ENCODE assay signal across 30 cellular contexts in the genomic region with DNA sequence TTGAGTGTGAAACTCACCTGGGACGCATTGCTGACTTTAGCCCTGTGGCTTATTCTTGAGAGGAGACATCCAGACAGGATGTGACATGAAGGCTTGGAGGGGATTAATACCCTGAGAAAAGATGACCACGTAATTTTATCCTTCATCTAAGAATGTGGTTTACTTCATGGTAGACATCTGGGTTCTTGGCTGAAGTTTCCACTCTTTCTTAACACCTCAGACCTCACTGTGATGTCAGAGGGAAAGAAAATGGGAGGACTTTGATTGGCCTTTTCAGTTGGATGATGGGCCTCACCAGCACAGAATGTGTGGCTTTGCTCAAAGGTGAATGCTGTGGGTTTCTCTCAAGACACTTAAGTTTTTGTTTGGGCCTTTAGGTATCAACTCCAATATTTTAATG. TPM values are rescaled to one million over a fixed set of nuclear protein-coding genes. Genes with fewer than 3 reads are reported as not detected.
A peak's percentile ranks its signal among the peaks of the same experiment; 100 is the strongest.
DNase-seq lines count a peak whose midpoint lies in the region; ATAC-seq, FAIRE-seq and TF ChIP-seq lines count a peak whose summit lies in the region.
"Had no signal": no experiment of that assay in that cellular context is flagged by ENCODE, and none has a peak within 500 bp of the region (broad histone marks: within the 10 kb centered on the region; RNA-seq: fewer than 3 reads in every experiment).

No MANE protein-coding gene starts in this region.

- H3K27ac ChIP-seq in astrocyte (ENCODE audit: low read depth, low read length), result no peak overlapping the region
- H3K27ac ChIP-seq: ovary, RWPE1, uterus had no signal

- no peak for TF ChIP-seq CTCF in astrocyte (IDR thresholded peaks at IDR 0.05; ENCODE audit: insufficient read depth, low read depth, low read length)
- TF ChIP-seq CTCF in fibroblast of pulmonary artery (IDR thresholded peaks at IDR 0.05; ENCODE audit: low read length, missing control alignments), result no peak

- no peak for DNase-seq in activated naive CD4-positive, alpha-beta T cell treated with anti-CD3 and anti-CD28 coated beads for 36 hours
- no peak for DNase-seq in activated naive CD4-positive, alpha-beta T cell treated with Interleukin-2 at 50 U/mL for 16 hours
- DNase-seq in astrocyte (ENCODE audit: low read depth), result peak; percentile 23
- DNase-seq in fibroblast of pulmonary artery (ENCODE audit: low read depth), result peak; percentile 36
- DNase-seq in ureter (ENCODE audit: low spot score), result peak; percentile 14
- DNase-seq in activated CD4-positive, CD25-positive, alpha-beta regulatory T cell treated with anti-CD3 and anti-CD28 coated beads, Interleukin-2, amount 50 U/mL, for 72 hours, result no peak
- DNase-seq in NCI-H2227 (lab: John Stamatoyannopoulos, UW; ENCODE audit: unreplicated experiment), result no peak
- DNase-seq: activated CD4-positive, alpha-beta memory T cell treated with anti-CD3 and anti-CD28 coated beads for 36 hours; activated naive CD4-positive, alpha-beta T cell treated with anti-CD3 and anti-CD28 coated beads, Interleukin-2, amount 10 ng/mL, durations not matched to agents 7 days and 5 days; aorta; effector CD4-positive, alpha-beta T cell; GDM1; H9; islet precursor cell; Kasumi-1; left ventricle myocardium superior; midbrain; NCI-H1092; NCI-H187; NCI-H226; NCI-H748 treated with DMSO at 0.1 percent for 48 hours; ovary; retina; SK-N-SH; uterus had no signal

- H3K36me3 ChIP-seq in astrocyte (ENCODE audit: insufficient read depth, low read length), result peaks cover 45% of the 10 kb centered on the region
- H3K36me3 ChIP-seq: ovary had no signal

- H3K4me2 ChIP-seq in astrocyte (ENCODE audit: low read length), result no peak overlapping the region
- H3K4me2 ChIP-seq: SK-N-SH, smooth muscle cell had no signal

- no peak overlapping the region for H3K4me3 Mint-ChIP-seq in activated naive CD4-positive, alpha-beta T cell treated with anti-CD3 and anti-CD28 coated beads for 36 hours
- H3K4me3 Mint-ChIP-seq in astrocyte (ENCODE audit: unreplicated experiment), result no peak overlapping the region
- H3K4me3 Mint-ChIP-seq: activated CD4-positive, alpha-beta memory T cell treated with anti-CD3 and anti-CD28 coated beads for 36 hours; activated naive CD4-positive, alpha-beta T cell treated with anti-CD3 and anti-CD28 coated beads, Interleukin-2, amount 10 ng/mL, durations not matched to agents 7 days and 5 days; H9; nephron had no signal

- no peak overlapping the region for H3K9ac ChIP-seq in astrocyte (ENCODE audit: low read length)
- H3K9ac ChIP-seq: SK-N-SH had no signal

- H3K4me1 ChIP-seq in astrocyte (ENCODE audit: insufficient read depth, low read length), result no peaks in the 10 kb centered on the region
- H3K4me1 ChIP-seq: uterus had no signal

- H3K27me3 Mint-ChIP-seq in activated naive CD4-positive, alpha-beta T cell treated with anti-CD3 and anti-CD28 coated beads for 36 hours (ENCODE audit: low read depth), result no peaks in the 10 kb centered on the region
- H3K27me3 Mint-ChIP-seq in astrocyte (ENCODE audit: low read depth, unreplicated experiment), result no peaks in the 10 kb centered on the region
- H3K27me3 Mint-ChIP-seq: activated CD4-positive, alpha-beta memory T cell treated with anti-CD3 and anti-CD28 coated beads for 36 hours; activated naive CD4-positive, alpha-beta T cell treated with anti-CD3 and anti-CD28 coated beads, Interleukin-2, amount 10 ng/mL, durations not matched to agents 7 days and 5 days had no signal

- no peak overlapping the region for H2AFZ ChIP-seq in astrocyte (ENCODE audit: low read depth, low read length)

- CTCF ChIA-PET in activated naive CD4-positive, alpha-beta T cell treated with anti-CD3 and anti-CD28 coated beads for 36 hours (lab: Charles Lee), result no interaction called here

- peaks cover 15% of the 10 kb centered on the region for H3K36me3 Mint-ChIP-seq in activated naive CD4-positive, alpha-beta T cell treated with anti-CD3 and anti-CD28 coated beads for 36 hours (ENCODE audit: low read depth)
- peaks cover 19% of the 10 kb centered on the region for H3K36me3 Mint-ChIP-seq in astrocyte (ENCODE audit: low read depth, unreplicated experiment)

- H3K9me3 ChIP-seq in astrocyte (ENCODE audit: insufficient read depth, low read depth, low read length), result no peaks in the 10 kb centered on the region
- H3K9me3 ChIP-seq: ovary, SK-N-SH, uterus had no signal

- intact Hi-C loops in activated naive CD4-positive, alpha-beta T cell treated with anti-CD3 and anti-CD28 coated beads for 36 hours (cut with micrococcal nuclease), result no loop called here

- peak overlapping the region; percentile 26 for H3K27ac Mint-ChIP-seq in activated naive CD4-positive, alpha-beta T cell treated with anti-CD3 and anti-CD28 coated beads for 36 hours
- no peak overlapping the region for H3K27ac Mint-ChIP-seq in astrocyte (ENCODE audit: unreplicated experiment)
- H3K27ac Mint-ChIP-seq: activated CD4-positive, alpha-beta memory T cell treated with anti-CD3 and anti-CD28 coated beads for 36 hours; activated naive CD4-positive, alpha-beta T cell treated with anti-CD3 and anti-CD28 coated beads, Interleukin-2, amount 10 ng/mL, durations not matched to agents 7 days and 5 days; H9; nephron had no signal

- H3K4me1 Mint-ChIP-seq in activated naive CD4-positive, alpha-beta T cell treated with anti-CD3 and anti-CD28 coated beads for 36 hours (ENCODE audit: low read depth), result no peaks in the 10 kb centered on the region
- peaks cover 9% of the 10 kb centered on the region for H3K4me1 Mint-ChIP-seq in astrocyte (ENCODE audit: low read depth, unreplicated experiment)
- H3K4me1 Mint-ChIP-seq: activated naive CD4-positive, alpha-beta T cell treated with anti-CD3 and anti-CD28 coated beads, Interleukin-2, amount 10 ng/mL, durations not matched to agents 7 days and 5 days; H9 had no signal

- ATAC-seq in GM18858 (IDR thresholded peaks at IDR 0.05; ENCODE audit: unreplicated experiment), result no peak
- ATAC-seq: left ventricle myocardium superior had no signal

- H3K27me3 ChIP-seq in astrocyte (ENCODE audit: insufficient read depth, low read length), result no peaks in the 10 kb centered on the region
- H3K27me3 ChIP-seq: ovary, uterus had no signal

- H3K4me3 ChIP-seq in astrocyte (ENCODE audit: insufficient read depth, low read depth, low read length), result no peak overlapping the region
- H3K4me3 ChIP-seq in fibroblast of pulmonary artery (replicated peaks; ENCODE audit: low read depth, low read length), result no peak overlapping the region
- H3K4me3 ChIP-seq: ovary, smooth muscle cell, uterus had no signal

- H4K20me1 ChIP-seq in astrocyte (ENCODE audit: insufficient read depth, low read length), result peaks cover 4% of the 10 kb centered on the region

- FAIRE-seq in astrocyte (lab: Jason Lieb, UNC), result no peak

- H3K79me2 ChIP-seq in astrocyte (ENCODE audit: insufficient read depth, low read length), result no peaks in the 10 kb centered on the region

- H3K9me3 Mint-ChIP-seq in activated naive CD4-positive, alpha-beta T cell treated with anti-CD3 and anti-CD28 coated beads for 36 hours, result no peaks in the 10 kb centered on the region
- H3K9me3 Mint-ChIP-seq in astrocyte (ENCODE audit: unreplicated experiment), result no peaks in the 10 kb centered on the region
- H3K9me3 Mint-ChIP-seq: activated CD4-positive, alpha-beta memory T cell treated with anti-CD3 and anti-CD28 coated beads for 36 hours; activated naive CD4-positive, alpha-beta T cell treated with anti-CD3 and anti-CD28 coated beads, Interleukin-2, amount 10 ng/mL, durations not matched to agents 7 days and 5 days; H9; nephron had no signal

RNA-seq across cellular contexts. Expression of gene GORASP1, which starts 16.5 kb away (rescaled TPM):
- 10 to 100 TPM; 19.0 to 21.8 TPM for total RNA-seq in activated naive CD4-positive, alpha-beta T cell treated with anti-CD3 and anti-CD28 coated beads for 36 hours
- total RNA-seq in astrocyte (39.5 and 45.6 TPM in 2 replicates), ureter (92.2 TPM)

RNA-seq across cellular contexts. Expression of gene TTC21A, which starts 16.6 kb away (rescaled TPM):
- total RNA-seq in activated naive CD4-positive, alpha-beta T cell treated with anti-CD3 and anti-CD28 coated beads for 36 hours, result 1 to 10 TPM; 1.5 to 1.6 TPM
- total RNA-seq in astrocyte (3.9 and 4.1 TPM in 2 replicates), ureter (19.7 TPM)

RNA-seq across cellular contexts. Expression of gene WDR48, which starts 39.1 kb away (rescaled TPM):
- total RNA-seq in activated naive CD4-positive, alpha-beta T cell treated with anti-CD3 and anti-CD28 coated beads for 36 hours, result 10 to 100 TPM; 32.3 to 32.9 TPM
- total RNA-seq in astrocyte (38.5 and 40.8 TPM in 2 replicates), ureter (58.4 TPM)

RNA-seq across cellular contexts. Expression of gene SCN11A, which starts 39.2 kb away (rescaled TPM):
- under 1 TPM; 0.05 TPM for total RNA-seq in activated naive CD4-positive, alpha-beta T cell treated with anti-CD3 and anti-CD28 coated beads for 36 hours
- total RNA-seq in astrocyte (0.07 and 0.20 TPM in 2 replicates), ureter (34.5 TPM)
- total RNA-seq: epithelial cell of proximal tubule, left ventricle myocardium superior had no signal

Comparison
In these comparisons a context has a peak if more than half of its experiments do, and no peak if none do; other contexts are left out.
1. DNase-seq: peak in astrocyte (single experiment), fibroblast of pulmonary artery (single experiment) and ureter (single experiment); none in activated naive CD4-positive, alpha-beta T cell treated with anti-CD3 and anti-CD28 coated beads for 36 hours (single experiment), activated naive CD4-positive, alpha-beta T cell treated with Interleukin-2 at 50 U/mL for 16 hours (single experiment), activated CD4-positive, CD25-positive, alpha-beta regulatory T cell treated with anti-CD3 and anti-CD28 coated beads, Interleukin-2, amount 50 U/mL, for 72 hours (single experiment) and NCI-H2227 (single experiment).